In the genomic region with DNA sequence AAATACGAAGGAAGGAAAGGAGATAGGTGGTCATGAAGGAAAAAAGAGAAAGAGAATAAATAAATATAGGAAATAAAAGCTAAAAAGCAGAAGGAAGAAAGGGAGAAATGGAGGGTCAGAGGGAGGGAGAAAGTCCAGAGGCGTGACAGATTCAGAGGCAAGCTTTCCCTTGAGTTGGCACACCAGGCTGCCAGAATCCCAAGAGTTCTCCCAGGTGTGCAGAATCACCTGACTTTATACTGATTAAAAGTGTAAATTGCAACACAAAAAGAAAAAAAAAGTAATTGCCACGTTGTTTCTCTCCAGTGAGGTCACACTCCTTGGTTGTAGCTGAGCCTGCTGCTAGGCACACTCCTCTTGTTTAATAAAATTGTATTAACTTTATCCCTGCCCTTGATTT, we compare ENCODE assay signal across 29 cellular contexts.
"Had no signal": no experiment of that assay in that cellular context is flagged by ENCODE, and none has a peak within 500 bp of the region (broad histone marks: within the 10 kb centered on the region; RNA-seq: fewer than 3 reads in every experiment).

No MANE protein-coding gene starts in this region.

- H3K9me3 Mint-ChIP-seq: stimulated activated effector memory CD8-positive, alpha-beta T cell treated with anti-CD3 and anti-CD28 coated beads, Interleukin-12 subunit alpha, Interleukin-12 subunit beta, amount 100 ng/mL, for 72 hours; stimulated activated memory B cell treated with anti-CD40 and anti-IgM and Interleukin-4, amounts not matched to agents 10 μg/mL and 1 μg/mL and 100 μg/mL, for 72 hours; stimulated activated naive B cell treated with anti-CD40 and anti-IgM and Interleukin-4, amounts not matched to agents 10 μg/mL and 1 μg/mL and 100 μg/mL, for 72 hours; stimulated activated naive CD8-positive, alpha-beta T cell treated with anti-CD3 and anti-CD28 coated beads, Interleukin-15, amount 100 ng/mL, for 72 hours; stimulated activated naive CD8-positive, alpha-beta T cell treated with anti-CD3 and anti-CD28 coated beads, Interleukin-15, Interleukin-2, amounts not matched to agents 100 ng/mL and 50 ng/mL, for 24 hours; type B pancreatic cell had no signal

- H3K4me1 ChIP-seq: stomach, testis, tibial artery, tibial nerve, upper lobe of left lung, upper lobe of right lung, uterus, vagina had no signal

- H3K27ac ChIP-seq: stomach, suprapubic skin, testis, thoracic aorta, thyroid gland, tibial artery, tibial nerve, transverse colon, upper lobe of left lung, upper lobe of right lung, uterus, vagina had no signal

- H3K27me3 ChIP-seq: stomach, suprapubic skin, testis, thyroid gland, tibial artery, tibial nerve, transverse colon, upper lobe of left lung, upper lobe of right lung, uterus, vagina had no signal

- H3K36me3 Mint-ChIP-seq: stimulated activated effector memory CD8-positive, alpha-beta T cell treated with anti-CD3 and anti-CD28 coated beads, Interleukin-12 subunit alpha, Interleukin-12 subunit beta, amount 100 ng/mL, for 72 hours; stimulated activated memory B cell treated with anti-CD40 and anti-IgM and Interleukin-4, amounts not matched to agents 10 μg/mL and 1 μg/mL and 100 μg/mL, for 72 hours; stimulated activated naive B cell treated with anti-CD40 and anti-IgM and Interleukin-4, amounts not matched to agents 10 μg/mL and 1 μg/mL and 100 μg/mL, for 72 hours; type B pancreatic cell had no signal

- ATAC-seq: stimulated activated effector memory CD8-positive, alpha-beta T cell treated with anti-CD3 and anti-CD28 coated beads, Interleukin-12 subunit alpha, Interleukin-12 subunit beta, amount 100 ng/mL, for 72 hours; stimulated activated memory B cell treated with anti-CD40 and anti-IgM and Interleukin-4, amounts not matched to agents 10 μg/mL and 1 μg/mL and 100 μg/mL, for 72 hours; stimulated activated naive B cell treated with anti-CD40 and anti-IgM and Interleukin-4, amounts not matched to agents 10 μg/mL and 1 μg/mL and 100 μg/mL, for 72 hours; stimulated activated naive CD8-positive, alpha-beta T cell treated with anti-CD3 and anti-CD28 coated beads, Interleukin-15, amount 100 ng/mL, for 72 hours; stimulated activated naive CD8-positive, alpha-beta T cell treated with anti-CD3 and anti-CD28 coated beads, Interleukin-15, Interleukin-2, amounts not matched to agents 100 U/mL and 50 U/mL, for 24 hours; upper lobe of right lung had no signal

- H3K36me3 ChIP-seq: stomach, suprapubic skin, thoracic aorta, thyroid gland, tibial artery, tibial nerve, transverse colon, upper lobe of left lung, upper lobe of right lung, uterus, vagina had no signal

- DNase-seq: stimulated activated CD4-positive, alpha-beta T cell treated with anti-CD3 and anti-CD28 coated beads, Interleukin-2, amount 100 ng/mL, for 48 hours; stimulated activated CD4-positive, alpha-beta T cell treated with anti-CD3 and anti-CD28 coated beads, Interleukin-4, amount 100 ng/mL, for 1 hour; stimulated activated CD4-positive, alpha-beta T cell treated with anti-CD3 and anti-CD28 coated beads, Interleukin-4, amount 100 ng/mL, for 24 hours; stimulated activated CD4-positive, alpha-beta T cell treated with anti-CD3 and anti-CD28 coated beads, Interleukin-4, amount 100 ng/mL, for 4 hours; stimulated activated CD8-positive, alpha-beta memory T cell treated with anti-CD3 and anti-CD28 coated beads, Interleukin-4, amount 100 ng/mL, for 48 hours; stimulated activated naive B cell treated with anti-CD40 and anti-IgM and Interleukin-4, amounts not matched to agents 10 μg/mL and 1 μg/mL and 100 μg/mL, for 72 hours; stimulated activated naive CD4-positive, alpha-beta T cell; stimulated activated naive CD4-positive, alpha-beta T cell treated with Interleukin-2 at 50 U/mL for 16 hours; stimulated activated naive CD8-positive, alpha-beta T cell treated with anti-CD3 and anti-CD28 coated beads, Interleukin-15, amount 100 ng/mL, for 72 hours; stimulated activated naive CD8-positive, alpha-beta T cell treated with anti-CD3 and anti-CD28 coated beads, Interleukin-15, Interleukin-2, amounts not matched to agents 100 U/mL and 50 U/mL, for 24 hours; stomach; substantia nigra; testis; tibial artery; transverse colon; trophoblast cell; upper lobe of left lung; upper lobe of right lung; uterus had no signal

- H3K27me3 Mint-ChIP-seq: stimulated activated memory B cell treated with anti-CD40 and anti-IgM and Interleukin-4, amounts not matched to agents 10 μg/mL and 1 μg/mL and 100 μg/mL, for 72 hours had no signal

- H3K27ac Mint-ChIP-seq: stimulated activated effector memory CD8-positive, alpha-beta T cell treated with anti-CD3 and anti-CD28 coated beads, Interleukin-12 subunit alpha, Interleukin-12 subunit beta, amount 100 ng/mL, for 72 hours; stimulated activated memory B cell treated with anti-CD40 and anti-IgM and Interleukin-4, amounts not matched to agents 10 μg/mL and 1 μg/mL and 100 μg/mL, for 72 hours; stimulated activated naive B cell treated with anti-CD40 and anti-IgM and Interleukin-4, amounts not matched to agents 10 μg/mL and 1 μg/mL and 100 μg/mL, for 72 hours; stimulated activated naive CD8-positive, alpha-beta T cell treated with anti-CD3 and anti-CD28 coated beads, Interleukin-15, amount 100 ng/mL, for 72 hours; stimulated activated naive CD8-positive, alpha-beta T cell treated with anti-CD3 and anti-CD28 coated beads, Interleukin-15, Interleukin-2, amounts not matched to agents 100 ng/mL and 50 ng/mL, for 24 hours; type B pancreatic cell had no signal

- H3K4me3 ChIP-seq: stomach, suprapubic skin, testis, thoracic aorta, thyroid gland, tibial artery, tibial nerve, transverse colon, upper lobe of left lung, upper lobe of right lung, uterus, vagina had no signal

- H3K4me1 Mint-ChIP-seq: stimulated activated effector memory CD8-positive, alpha-beta T cell treated with anti-CD3 and anti-CD28 coated beads, Interleukin-12 subunit alpha, Interleukin-12 subunit beta, amount 100 ng/mL, for 72 hours; stimulated activated memory B cell treated with anti-CD40 and anti-IgM and Interleukin-4, amounts not matched to agents 10 μg/mL and 1 μg/mL and 100 μg/mL, for 72 hours; stimulated activated naive B cell treated with anti-CD40 and anti-IgM and Interleukin-4, amounts not matched to agents 10 μg/mL and 1 μg/mL and 100 μg/mL, for 72 hours; stimulated activated naive CD8-positive, alpha-beta T cell treated with anti-CD3 and anti-CD28 coated beads, Interleukin-15, amount 100 ng/mL, for 72 hours had no signal

- H3K4me3 Mint-ChIP-seq: stimulated activated effector memory CD8-positive, alpha-beta T cell treated with anti-CD3 and anti-CD28 coated beads, Interleukin-12 subunit alpha, Interleukin-12 subunit beta, amount 100 ng/mL, for 72 hours; stimulated activated memory B cell treated with anti-CD40 and anti-IgM and Interleukin-4, amounts not matched to agents 10 μg/mL and 1 μg/mL and 100 μg/mL, for 72 hours; stimulated activated naive B cell treated with anti-CD40 and anti-IgM and Interleukin-4, amounts not matched to agents 10 μg/mL and 1 μg/mL and 100 μg/mL, for 72 hours; stimulated activated naive CD8-positive, alpha-beta T cell treated with anti-CD3 and anti-CD28 coated beads, Interleukin-15, amount 100 ng/mL, for 72 hours; stimulated activated naive CD8-positive, alpha-beta T cell treated with anti-CD3 and anti-CD28 coated beads, Interleukin-15, Interleukin-2, amounts not matched to agents 100 ng/mL and 50 ng/mL, for 24 hours; type B pancreatic cell had no signal

- H3K9me3 ChIP-seq: stomach, suprapubic skin, testis, thoracic aorta, thyroid gland, tibial artery, tibial nerve, transverse colon, upper lobe of left lung, upper lobe of right lung, uterus, vagina had no signal

- FAIRE-seq: urothelium cell line had no signal
